8 cellular contexts compared by ENCODE assay signal in genomic region chr2:96325038-96325883, GRCh38. TPM values are rescaled to one million over a fixed set of nuclear protein-coding genes. Genes with fewer than 3 reads are reported as not detected.
DNase-seq lines count a peak whose midpoint lies in the region; FAIRE-seq and TF ChIP-seq lines count a peak whose summit lies in the region.

Gene ITPRIPL1 (plus strand): TSS chr2:96325317. CDS start chr2:96325840, 523 bp downstream.

- TF ChIP-seq POLR2A in GM15510 (IDR thresholded peaks at IDR 0.05; ENCODE audit: borderline replicate concordance, extremely low read depth, insufficient read length): peak; percentile 57

- no peaks in the 10 kb centered on the region for H3K36me3 ChIP-seq in ACC112 (ENCODE audit: insufficient read depth, low read length)
- H3K36me3 ChIP-seq in tibial artery: no peaks in the 10 kb centered on the region

- H3K79me2 ChIP-seq in ACC112 (ENCODE audit: control insufficient read depth, insufficient read depth, low read length, unreplicated experiment): no peaks in the 10 kb centered on the region

- peak within 1 kb of the TSS; percentile 47 for H3K4me3 ChIP-seq in ACC112 (ENCODE audit: low read depth, low read length)
- peak within 1 kb of the TSS; percentile 48 for H3K4me3 ChIP-seq in mononuclear cell (ENCODE audit: low read length)
- peak within 1 kb of the TSS; percentile 48 to 51 for H3K4me3 ChIP-seq in tibial artery

- no peak for TF ChIP-seq CTCF in tibial artery (IDR thresholded peaks at IDR 0.05)

- peaks cover 17% of the 10 kb centered on the region for H3K4me1 ChIP-seq in ACC112 (ENCODE audit: control insufficient read depth, insufficient read depth, low read length, unreplicated experiment)
- peaks cover 46% of the 10 kb centered on the region for H3K4me1 ChIP-seq in mononuclear cell (ENCODE audit: insufficient read depth, low read length)
- H3K4me1 ChIP-seq in tibial artery: peaks cover 0 to 32% (median 24%) of the 10 kb centered on the region in 4 donors

- H3K27ac ChIP-seq in ACC112 (ENCODE audit: low read depth, low read length): no peak within 1 kb of the TSS
- peak within 1 kb of the TSS in 1 of 2 donors; percentile 21 for H3K27ac ChIP-seq in tibial artery

- FAIRE-seq in frontal cortex (lab: Jason Lieb, UNC): no peak

- H3K27ac Mint-ChIP-seq in dendritic cell treated with granulocyte-macrophage colony-stimulating factor and Interleukin-4, amounts not matched to agents 40 ng/mL and 50 ng/mL, for 4 days: peak within 1 kb of the TSS; percentile 96

- H3K27me3 Mint-ChIP-seq in dendritic cell treated with granulocyte-macrophage colony-stimulating factor and Interleukin-4, amounts not matched to agents 40 ng/mL and 50 ng/mL, for 4 days: no peaks in the 10 kb centered on the region

- H3K27me3 ChIP-seq in ACC112 (ENCODE audit: insufficient read depth, low read length) (peaks cover 39% of the 10 kb centered on the region), mononuclear cell (ENCODE audit: insufficient read depth, low read length) (no peaks in the 10 kb centered on the region), tibial artery (peaks cover 0 to 46% of the 10 kb centered on the region in 2 donors)

- intact Hi-C loops in dendritic cell treated with granulocyte-macrophage colony-stimulating factor and Interleukin-4, amounts not matched to agents 40 ng/mL and 50 ng/mL, for 4 days (cut with micrococcal nuclease): no loop called here
- intact Hi-C loops in tibial artery (cut with DNase I; ENCODE audit: low total_unique reads): no loop called here
- intact Hi-C loops in posterior vena cava (cut with DNase I): no loop called here

- H3K4me3 Mint-ChIP-seq in dendritic cell treated with granulocyte-macrophage colony-stimulating factor and Interleukin-4, amounts not matched to agents 40 ng/mL and 50 ng/mL, for 4 days: peak within 1 kb of the TSS; percentile 91

- H2AFZ ChIP-seq in ACC112 (ENCODE audit: low read length, unreplicated experiment): no peak within 1 kb of the TSS

- H3K9me3 ChIP-seq in mononuclear cell (ENCODE audit: low read depth, low read length): no peaks in the 10 kb centered on the region
- H3K9me3 ChIP-seq in tibial artery: no peaks in the 10 kb centered on the region

- no peaks in the 10 kb centered on the region for H3K9me3 Mint-ChIP-seq in dendritic cell treated with granulocyte-macrophage colony-stimulating factor and Interleukin-4, amounts not matched to agents 40 ng/mL and 50 ng/mL, for 4 days

- peaks cover 61% of the 10 kb centered on the region for H3K4me1 Mint-ChIP-seq in dendritic cell treated with granulocyte-macrophage colony-stimulating factor and Interleukin-4, amounts not matched to agents 40 ng/mL and 50 ng/mL, for 4 days (ENCODE audit: low read depth)

- DNase-seq in T-helper 1 cell (peak in 3 of 5 donors; percentile 26 to 34 (median 26)), tibial artery (peak in 1 of 2 donors; percentile 59), frontal cortex (ENCODE audit: low spot score in 2 of 2) (no peak), posterior vena cava (ENCODE audit: low spot score) (no peak)

- peaks cover 67% of the 10 kb centered on the region for H3K36me3 Mint-ChIP-seq in dendritic cell treated with granulocyte-macrophage colony-stimulating factor and Interleukin-4, amounts not matched to agents 40 ng/mL and 50 ng/mL, for 4 days (ENCODE audit: low read depth)

RNA-seq across cellular contexts. Expression of gene ITPRIPL1, which starts in this region (rescaled TPM):
- 4.7 TPM for total RNA-seq in mononuclear cell
- total RNA-seq in frontal cortex: 4.9 TPM
- 1 to 10 TPM in 1 of 2 donors, under 1 TPM in 1; 0.69 to 1.5 TPM for total RNA-seq in posterior vena cava

Comparison
In these comparisons a context has a peak if more than half of its experiments do, and no peak if none do; other contexts are left out.
1. DNase-seq: peak in T-helper 1 cell (3 of 5); none in frontal cortex (0 of 2) and posterior vena cava (single experiment).
2. Peak in every context shown above with its lines, with median percentiles within 50 percentile points of each other: H3K4me3 ChIP-seq.